ENCODE assay signal across 8 cellular contexts in genomic region chr17:39401412-39402278, GRCh38. TPM values are rescaled to one million over a fixed set of nuclear protein-coding genes. Genes with fewer than 3 reads are reported as not detected.
DNase-seq lines count a peak whose midpoint lies in the region; ATAC-seq, FAIRE-seq and TF ChIP-seq lines count a peak whose summit lies in the region.

A gene with protein sequence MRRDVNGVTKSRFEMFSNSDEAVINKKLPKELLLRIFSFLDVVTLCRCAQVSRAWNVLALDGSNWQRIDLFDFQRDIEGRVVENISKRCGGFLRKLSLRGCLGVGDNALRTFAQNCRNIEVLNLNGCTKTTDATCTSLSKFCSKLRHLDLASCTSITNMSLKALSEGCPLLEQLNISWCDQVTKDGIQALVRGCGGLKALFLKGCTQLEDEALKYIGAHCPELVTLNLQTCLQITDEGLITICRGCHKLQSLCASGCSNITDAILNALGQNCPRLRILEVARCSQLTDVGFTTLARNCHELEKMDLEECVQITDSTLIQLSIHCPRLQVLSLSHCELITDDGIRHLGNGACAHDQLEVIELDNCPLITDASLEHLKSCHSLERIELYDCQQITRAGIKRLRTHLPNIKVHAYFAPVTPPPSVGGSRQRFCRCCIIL (minus strand): TSS chr17:39401626. CDS start chr17:39401402, 224 bp downstream.

- no peaks in the 10 kb centered on the region for H3K9me3 Mint-ChIP-seq in activated CD4-positive, alpha-beta T cell treated with anti-CD3 and anti-CD28 coated beads, Interleukin-2, amount 10 ng/mL, durations not matched to agents 24 days and 14 days

- peak within 1 kb of the TSS; percentile 91 for H3K4me3 ChIP-seq in coronary artery

- peak; percentile 60 for ATAC-seq in HG03457 (IDR thresholded peaks at IDR 0.05; ENCODE audit: unreplicated experiment)
- ATAC-seq in left colon: peak; percentile 85

- peak within 1 kb of the TSS; percentile 95 for H3K27ac ChIP-seq in coronary artery

- no peak for TF ChIP-seq CTCF in coronary artery (IDR thresholded peaks at IDR 0.05)

- H3K27ac Mint-ChIP-seq in activated CD4-positive, alpha-beta T cell treated with anti-CD3 and anti-CD28 coated beads, Interleukin-2, amount 10 ng/mL, durations not matched to agents 24 days and 14 days: peak within 1 kb of the TSS; percentile 96

- H3K36me3 Mint-ChIP-seq in activated CD4-positive, alpha-beta T cell treated with anti-CD3 and anti-CD28 coated beads, Interleukin-2, amount 10 ng/mL, durations not matched to agents 24 days and 14 days (ENCODE audit: low read depth): peaks cover 7% of the 10 kb centered on the region

- H3K4me1 Mint-ChIP-seq in activated CD4-positive, alpha-beta T cell treated with anti-CD3 and anti-CD28 coated beads, Interleukin-2, amount 10 ng/mL, durations not matched to agents 24 days and 14 days: peaks cover 32% of the 10 kb centered on the region

- DNase-seq in Ammon's horn (ENCODE audit: low spot score): peak; percentile 91
- DNase-seq in GM19239 (ENCODE audit: insufficient read length, low spot score): peak; percentile 98
- peak; percentile 54 for DNase-seq in NCI-H526 treated with DMSO at 0.1 percent for 48 hours (lab: John Stamatoyannopoulos, UW)
- DNase-seq in activated CD4-positive, alpha-beta T cell treated with anti-CD3 and anti-CD28 coated beads, Interleukin-2, amount 10 ng/mL, durations not matched to agents 24 days and 14 days: peak; percentile 97
- DNase-seq in coronary artery (ENCODE audit: low spot score): peak; percentile 93
- DNase-seq in left colon: peak; percentile 94 to 95
- peak; percentile 87 to 92 (median 90) for DNase-seq in stimulated activated CD4-positive, alpha-beta T cell treated with anti-CD3 and anti-CD28 coated beads, Interleukin-1b, Interleukin-23, amount 100 ng/mL, for 24 hours (ENCODE audit: low read depth in 4 of 4, low spot score in 1 of 4)

- no peaks in the 10 kb centered on the region for H3K27me3 Mint-ChIP-seq in activated CD4-positive, alpha-beta T cell treated with anti-CD3 and anti-CD28 coated beads, Interleukin-2, amount 10 ng/mL, durations not matched to agents 24 days and 14 days

- intact Hi-C loops in activated CD4-positive, alpha-beta T cell treated with anti-CD3 and anti-CD28 coated beads, Interleukin-2, amount 10 ng/mL, durations not matched to agents 24 days and 14 days (cut with micrococcal nuclease): loop anchor here (5.0 to 10.0 kb wide), 2 partner anchors 197 to 549 kb away; partner anchors contain the start of genes RPL19 and RPL23
- intact Hi-C loops in left colon (cut with DNase I, micrococcal nuclease): no loop called here

- H3K4me3 Mint-ChIP-seq in activated CD4-positive, alpha-beta T cell treated with anti-CD3 and anti-CD28 coated beads, Interleukin-2, amount 10 ng/mL, durations not matched to agents 24 days and 14 days: peak within 1 kb of the TSS; percentile 93

- peak; percentile 80 for FAIRE-seq in GM19239 (lab: Jason Lieb, UNC)

RNA-seq across cellular contexts. Expression of the gene that starts here (rescaled TPM):
- total RNA-seq in activated CD4-positive, alpha-beta T cell treated with anti-CD3 and anti-CD28 coated beads, Interleukin-2, amount 10 ng/mL, durations not matched to agents 24 days and 14 days: 20.8 and 21.8 TPM in 2 replicates
- total RNA-seq in left colon: 10 to 100 TPM; 11.4 to 21.4 TPM

Comparison
In these comparisons a context has a peak if more than half of its experiments do, and no peak if none do; other contexts are left out.
1. Peak in every context shown above with its lines: DNase-seq, ATAC-seq, H3K4me3 ChIP-seq and H3K27ac ChIP-seq.